8 cellular contexts compared by ENCODE assay signal in genomic region chr17:28576758-28577465, GRCh38. TPM values are rescaled to one million over a fixed set of nuclear protein-coding genes. Genes with fewer than 3 reads are reported as not detected.
DNase-seq lines count a peak whose midpoint lies in the region; TF ChIP-seq lines count a peak whose summit lies in the region.

TSS of gene ALDOC (minus strand) at chr17:28576895. CDS start at chr17:28575532, 1,363 bp downstream.

- no peaks in the 10 kb centered on the region for H3K27me3 Mint-ChIP-seq in T-helper 1 cell treated with Interleukin-12 subunit alpha and Interleukin-12 subunit beta and Interleukin-4 antibody, amounts not matched to agents 30 μg/mL and 1 μg/mL, for 36 hours (ENCODE audit: low read depth)

- peak within 1 kb of the TSS; percentile 26; the same call in 1 of the 2 replicates for H3K4me3 ChIP-seq in GM06990 (replicated peaks; ENCODE audit: low read depth, low read length)
- H3K4me3 ChIP-seq in right atrium auricular region: peak within 1 kb of the TSS; percentile 17 to 44
- peak within 1 kb of the TSS; percentile 8 to 30 for H3K4me3 ChIP-seq in uterus

- POLR2A ChIA-PET in HEK293T (lab: Yijun Ruan, JAX): interaction anchor here (0.6 to 1.5 kb wide), 8 partner anchors 8 to 359 kb away, joined by 3 to 6 read pairs (median 4); partner anchors contain the start of genes RPL23A, SPAG5 and UNC119

- CTCF ChIA-PET in HEK293T (lab: Yijun Ruan, JAX): no interaction called here

- TF ChIP-seq POLR2A in uterus (IDR thresholded peaks at IDR 0.05): peak; percentile 88 to 93

- intact Hi-C loops in uterus (cut with DNase I; ENCODE audit: low total_unique reads): no loop called here

- no peaks in the 10 kb centered on the region for H3K9me3 Mint-ChIP-seq in T-helper 1 cell treated with Interleukin-12 subunit alpha and Interleukin-12 subunit beta and Interleukin-4 antibody, amounts not matched to agents 30 μg/mL and 1 μg/mL, for 36 hours

- peaks cover 57% of the 10 kb centered on the region for H3K4me1 Mint-ChIP-seq in T-helper 1 cell treated with Interleukin-12 subunit alpha and Interleukin-12 subunit beta and Interleukin-4 antibody, amounts not matched to agents 30 μg/mL and 1 μg/mL, for 36 hours (ENCODE audit: low read depth)

- H3K36me3 ChIP-seq in GM06990 (ENCODE audit: control insufficient read depth, insufficient read depth, low read length) (peaks cover 20% of the 10 kb centered on the region), right atrium auricular region (peaks cover 6% of the 10 kb centered on the region), uterus (no peaks in the 10 kb centered on the region)

- peak; percentile 98 for DNase-seq in GM06990 (ENCODE audit: extremely low read depth, insufficient read length)
- peak; percentile 94 for DNase-seq in HEK293T (ENCODE audit: extremely low spot score)
- DNase-seq in NCI-H1105 (lab: John Stamatoyannopoulos, UW): peak; percentile 92
- peak; percentile 74 for DNase-seq in amniotic stem cell (lab: John Stamatoyannopoulos, UW)
- DNase-seq in right atrium auricular region (ENCODE audit: low spot score): peak; percentile 94
- DNase-seq in putamen (ENCODE audit: low spot score): peak; percentile 97
- DNase-seq in uterus: peak; percentile 96

- H3K4me1 ChIP-seq in right atrium auricular region (peaks cover 0 to 38% of the 10 kb centered on the region in 2 donors), uterus (peaks cover 4% of the 10 kb centered on the region in 2 donors)

- no peaks in the 10 kb centered on the region for H3K27me3 ChIP-seq in GM06990 (replicated peaks; ENCODE audit: control insufficient read depth, insufficient read depth, low read length)
- no peaks in the 10 kb centered on the region for H3K27me3 ChIP-seq in right atrium auricular region
- no peaks in the 10 kb centered on the region for H3K27me3 ChIP-seq in uterus

- H3K9me3 ChIP-seq in right atrium auricular region (no peaks in the 10 kb centered on the region), uterus (no peaks in the 10 kb centered on the region)

- peak within 1 kb of the TSS; percentile 96 for H3K4me3 Mint-ChIP-seq in T-helper 1 cell treated with Interleukin-12 subunit alpha and Interleukin-12 subunit beta and Interleukin-4 antibody, amounts not matched to agents 30 μg/mL and 1 μg/mL, for 36 hours

- H3K27ac ChIP-seq in right atrium auricular region: peak within 1 kb of the TSS; percentile 60 to 83
- peak within 1 kb of the TSS; percentile 5 to 66 for H3K27ac ChIP-seq in uterus

- peaks cover 40% of the 10 kb centered on the region for H3K36me3 Mint-ChIP-seq in T-helper 1 cell treated with Interleukin-12 subunit alpha and Interleukin-12 subunit beta and Interleukin-4 antibody, amounts not matched to agents 30 μg/mL and 1 μg/mL, for 36 hours (ENCODE audit: low read depth)

- no peak for TF ChIP-seq CTCF in GM06990 (IDR thresholded peaks at IDR 0.05; ENCODE audit: insufficient read depth, low read length, poor library complexity, severe bottlenecking)
- TF ChIP-seq CTCF in right atrium auricular region (IDR thresholded peaks at IDR 0.05): no peak
- TF ChIP-seq CTCF in uterus (IDR thresholded peaks at IDR 0.05): no peak

- peak within 1 kb of the TSS; percentile 87 for H3K27ac Mint-ChIP-seq in T-helper 1 cell treated with Interleukin-12 subunit alpha and Interleukin-12 subunit beta and Interleukin-4 antibody, amounts not matched to agents 30 μg/mL and 1 μg/mL, for 36 hours

TF ChIP-seq in HEK293T, 16 proteins besides CTCF, POLR2A, EP300 and RAD21:
- TF ChIP-seq HDGF (IDR thresholded peaks at IDR 0.05; ENCODE audit: borderline replicate concordance): no peak
- TF ChIP-seq FOXK2 (IDR thresholded peaks at IDR 0.05): no peak
- TF ChIP-seq LEF1 (IDR thresholded peaks at IDR 0.05; ENCODE audit: borderline replicate concordance): no peak
- TF ChIP-seq BHLHE40 (IDR thresholded peaks at IDR 0.05; ENCODE audit: borderline replicate concordance): no peak
- TF ChIP-seq ELF4 (IDR thresholded peaks at IDR 0.05): no peak
- TF ChIP-seq SUZ12 (IDR thresholded peaks at IDR 0.05): no peak
- TF ChIP-seq PKNOX1 (IDR thresholded peaks at IDR 0.05): no peak
- TF ChIP-seq SP1 (IDR thresholded peaks at IDR 0.05): no peak
- no peak for TF ChIP-seq NFRKB (IDR thresholded peaks at IDR 0.05)
- TF ChIP-seq CTBP1 (IDR thresholded peaks at IDR 0.05; ENCODE audit: borderline replicate concordance): no peak
- no peak for TF ChIP-seq FOXA1 (IDR thresholded peaks at IDR 0.05)
- no peak for TF ChIP-seq FOXM1 (IDR thresholded peaks at IDR 0.05; ENCODE audit: borderline replicate concordance)

RNA-seq across cellular contexts. Expression of gene ALDOC, which starts in this region (rescaled TPM):
- total RNA-seq in right atrium auricular region (100 to 1,000 TPM; 355 to 363 TPM), uterus (10 to 100 TPM in 2 of 4 donors, 1 to 10 TPM in 2; 4.1 to 17.8 (median 11.1) TPM)

Comparison
In these comparisons a context has a peak if more than half of its experiments do, and no peak if none do; other contexts are left out.
1. Peak in every context shown above with its lines: DNase-seq, H3K4me3 ChIP-seq and H3K27ac ChIP-seq.
2. RNA of gene ALDOC (total RNA-seq): 355 to 363 TPM in right atrium auricular region; 4.1 to 17.8 TPM in uterus; every median in the first group is over 10 times any median in the second.